27 cellular contexts compared by ENCODE assay signal in genomic region chr10:21299330-21299729, GRCh38.
"Had no signal": no experiment of that assay in that cellular context is flagged by ENCODE, and none has a peak within 500 bp of the region (broad histone marks: within the 10 kb centered on the region; RNA-seq: fewer than 3 reads in every experiment).

No MANE protein-coding gene starts in this region.

- H3K27ac ChIP-seq: breast epithelium, SK-N-MC had no signal

- H3K27me3 ChIP-seq: breast epithelium had no signal

- DNase-seq: activated B cell treated with CpG ODN at 0.5 μM for 24 hours; activated CD4-positive, alpha-beta T cell treated with anti-CD3 and anti-CD28 coated beads for 1 hour; activated CD4-positive, alpha-beta T cell treated with anti-CD3 and anti-CD28 coated beads, Interleukin-2, amount 10 ng/mL, durations not matched to agents 24 days and 14 days; activated CD4-positive, alpha-beta T cell treated with anti-CD3 and anti-CD28 coated beads, Interleukin-2, amount 50 U/mL, for 48 hours; activated CD8-positive, alpha-beta memory T cell treated with anti-CD3 and anti-CD28 coated beads, Interleukin-2, amount 10 ng/mL, durations not matched to agents 7 days and 5 days; activated effector memory CD4-positive, alpha-beta T cell treated with Interleukin-2 at 50 U/mL for 16 hours; activated naive CD4-positive, alpha-beta T cell; activated T-cell treated with anti-CD3 and anti-CD28 coated beads, Interleukin-2, amount 50 U/mL, for 24 hours; aorta; caudate nucleus; Karpas-422; MM.1S; NCI-H1105 treated with DMSO at 0.1 percent for 48 hours; NCI-H1436 treated with DMSO at 0.1 percent for 48 hours; NCI-H187 treated with DMSO at 0.1 percent for 48 hours; NCI-H2081 treated with DMSO at 0.1 percent for 48 hours; NCI-H446; NCI-H524; NCI-H748 treated with DMSO at 0.1 percent for 48 hours; RPMI8226; T-helper 1 cell had no signal

- H3K27ac Mint-ChIP-seq: activated B cell treated with CpG ODN at 0.5 μM for 24 hours; activated CD4-positive, alpha-beta T cell treated with anti-CD3 and anti-CD28 coated beads, Interleukin-2, amount 10 ng/mL, durations not matched to agents 24 days and 14 days; activated CD8-positive, alpha-beta memory T cell treated with anti-CD3 and anti-CD28 coated beads, Interleukin-2, amount 10 ng/mL, durations not matched to agents 7 days and 5 days; activated naive CD4-positive, alpha-beta T cell treated with anti-CD3 and anti-CD28 coated beads, Interleukin-2, amount 50 U/mL, for 24 hours; activated T-cell treated with anti-CD3 and anti-CD28 coated beads, Interleukin-2, amount 50 U/mL, for 24 hours; activated T-helper 1 cell treated with anti-CD3 and anti-CD28 coated beads, Interleukin-12 subunit alpha, Interleukin-12 subunit beta, Interleukin-2, Interleukin-4 antibody, amounts not matched to agents 30 ng/mL and 10 ng/mL and 1 ng/mL, durations not matched to agents 14 hours and 24 hours and 36 hours; T-helper 2 cell treated with Interferon-gamma antibody and Interleukin-4, amounts not matched to agents 5 μg/mL and 100 μg/mL, for 36 hours had no signal

- H3K36me3 ChIP-seq: breast epithelium had no signal

- H3K9me3 Mint-ChIP-seq: activated B cell treated with CpG ODN at 0.5 μM for 24 hours; activated CD4-positive, alpha-beta T cell treated with anti-CD3 and anti-CD28 coated beads, Interleukin-2, amount 10 ng/mL, durations not matched to agents 24 days and 14 days; activated naive CD4-positive, alpha-beta T cell treated with anti-CD3 and anti-CD28 coated beads, Interleukin-2, amount 50 U/mL, for 24 hours; activated T-cell treated with anti-CD3 and anti-CD28 coated beads, Interleukin-2, amount 50 U/mL, for 24 hours; activated T-helper 1 cell treated with anti-CD3 and anti-CD28 coated beads, Interleukin-12 subunit alpha, Interleukin-12 subunit beta, Interleukin-2, Interleukin-4 antibody, amounts not matched to agents 30 ng/mL and 10 ng/mL and 1 ng/mL, durations not matched to agents 14 hours and 24 hours and 36 hours; T-helper 2 cell treated with Interferon-gamma antibody and Interleukin-4, amounts not matched to agents 5 μg/mL and 100 μg/mL, for 36 hours had no signal

- H3K4me3 ChIP-seq: breast epithelium, K562, SK-N-MC had no signal

- H3K9me3 ChIP-seq: breast epithelium had no signal

- H3K4me1 ChIP-seq: breast epithelium had no signal

- H3K4me1 Mint-ChIP-seq: activated B cell treated with CpG ODN at 0.5 μM for 24 hours; activated CD4-positive, alpha-beta T cell treated with anti-CD3 and anti-CD28 coated beads, Interleukin-2, amount 10 ng/mL, durations not matched to agents 24 days and 14 days; activated CD8-positive, alpha-beta memory T cell treated with anti-CD3 and anti-CD28 coated beads, Interleukin-2, amount 10 ng/mL, durations not matched to agents 7 days and 5 days; activated naive CD4-positive, alpha-beta T cell treated with anti-CD3 and anti-CD28 coated beads, Interleukin-2, amount 50 U/mL, for 24 hours had no signal

- H3K36me3 Mint-ChIP-seq: activated CD8-positive, alpha-beta memory T cell treated with anti-CD3 and anti-CD28 coated beads, Interleukin-2, amount 10 ng/mL, durations not matched to agents 7 days and 5 days; activated naive CD4-positive, alpha-beta T cell treated with anti-CD3 and anti-CD28 coated beads, Interleukin-2, amount 50 U/mL, for 24 hours had no signal

- H3K4me3 Mint-ChIP-seq: activated B cell treated with CpG ODN at 0.5 μM for 24 hours; activated CD4-positive, alpha-beta T cell treated with anti-CD3 and anti-CD28 coated beads, Interleukin-2, amount 10 ng/mL, durations not matched to agents 24 days and 14 days; activated CD8-positive, alpha-beta memory T cell treated with anti-CD3 and anti-CD28 coated beads, Interleukin-2, amount 10 ng/mL, durations not matched to agents 7 days and 5 days; activated naive CD4-positive, alpha-beta T cell treated with anti-CD3 and anti-CD28 coated beads, Interleukin-2, amount 50 U/mL, for 24 hours; activated T-cell treated with anti-CD3 and anti-CD28 coated beads, Interleukin-2, amount 50 U/mL, for 24 hours; activated T-helper 1 cell treated with anti-CD3 and anti-CD28 coated beads, Interleukin-12 subunit alpha, Interleukin-12 subunit beta, Interleukin-2, Interleukin-4 antibody, amounts not matched to agents 30 ng/mL and 10 ng/mL and 1 ng/mL, durations not matched to agents 14 hours and 24 hours and 36 hours; T-helper 2 cell treated with Interferon-gamma antibody and Interleukin-4, amounts not matched to agents 5 μg/mL and 100 μg/mL, for 36 hours had no signal
